9 cellular contexts compared by ENCODE assay signal in the genomic region with DNA sequence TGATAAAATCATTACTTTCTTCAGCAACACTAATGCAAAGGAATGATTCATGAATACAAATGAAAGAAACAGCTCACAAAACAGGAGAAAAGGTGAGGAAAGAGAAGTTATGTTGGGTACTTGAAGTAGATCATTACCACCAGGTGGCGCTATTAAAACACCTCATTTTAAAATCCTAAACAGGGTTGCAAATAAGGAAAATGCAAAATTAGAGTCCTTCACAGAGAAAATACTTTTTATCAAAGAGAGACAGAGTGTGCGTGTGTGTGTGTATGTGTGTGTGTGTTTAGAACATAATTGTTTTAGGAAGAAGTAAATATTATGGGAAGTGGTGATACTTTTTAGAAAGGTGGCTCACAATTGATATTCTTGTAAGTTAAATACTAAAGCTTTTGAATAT. TPM values are rescaled to one million over a fixed set of nuclear protein-coding genes. Genes with fewer than 3 reads are reported as not detected.
DNase-seq lines count a peak whose midpoint lies in the region; ATAC-seq and TF ChIP-seq lines count a peak whose summit lies in the region.
"Had no signal": no experiment of that assay in that cellular context is flagged by ENCODE, and none has a peak within 500 bp of the region (broad histone marks: within the 10 kb centered on the region; RNA-seq: fewer than 3 reads in every experiment).

No MANE protein-coding gene starts in this region.

- TF ChIP-seq POLR2A in HCT116 (IDR thresholded peaks at IDR 0.05; ENCODE audit: borderline replicate concordance, extremely low read depth, insufficient read depth, insufficient read length) (no peak), breast epithelium (IDR thresholded peaks at IDR 0.05) (no peak)

- H3K27ac ChIP-seq in CD4-positive, alpha-beta memory T cell (ENCODE audit: low read depth, low read length) = no peak overlapping the region
- H3K27ac ChIP-seq in HCT116 (ENCODE audit: low read depth, low read length) (no peak overlapping the region), breast epithelium (peak overlapping the region; percentile 50 to 63)

- no peaks in the 10 kb centered on the region for H3K36me3 Mint-ChIP-seq in CD4-positive, alpha-beta memory T cell
- H3K36me3 Mint-ChIP-seq in immature natural killer cell = no peaks in the 10 kb centered on the region

- no TSS peak for BruUV-seq in HCT116 (replicated peaks; lab: Mats Ljungman, UMichigan)

- H3K9me3 Mint-ChIP-seq in CD4-positive, alpha-beta memory T cell = peaks cover 0 to 3% (median 0%) of the 10 kb centered on the region in 8 donors
- H3K9me3 Mint-ChIP-seq in immature natural killer cell = no peaks in the 10 kb centered on the region
- H3K9me3 Mint-ChIP-seq: IgD-negative memory B cell had no signal

- 0 out of 2 replicates have a peak, but pooled peaks have one; percentile 42 for ATAC-seq in HCT116
- ATAC-seq in GM21529 (IDR thresholded peaks at IDR 0.05; ENCODE audit: unreplicated experiment) = no peak
- ATAC-seq in GM21619 (IDR thresholded peaks at IDR 0.05; ENCODE audit: unreplicated experiment) = no peak

- H3K27ac Mint-ChIP-seq in CD4-positive, alpha-beta memory T cell = no peak overlapping the region
- no peak overlapping the region for H3K27ac Mint-ChIP-seq in immature natural killer cell
- H3K27ac Mint-ChIP-seq: IgD-negative memory B cell had no signal

- no peaks in the 10 kb centered on the region for H4K20me1 ChIP-seq in HCT116 (ENCODE audit: insufficient read depth)

- TF ChIP-seq CTCF in HCT116 (IDR thresholded peaks at IDR 0.05 in 2 of 3, conservative IDR thresholded peaks at IDR 0.05 in 1 of 3; ENCODE audit: borderline replicate concordance in 1 of 3, insufficient read depth in 1 of 3, low read depth in 2 of 3, low read length in 2 of 3) (peak; percentile 53 to 77 (median 60)), breast epithelium (IDR thresholded peaks at IDR 0.05) (peak; percentile 78 to 94 (median 90))

- H3K4me3 ChIP-seq in CD4-positive, alpha-beta memory T cell (ENCODE audit: low read length in 2 of 2) = no peak overlapping the region
- no peak overlapping the region for H3K4me3 ChIP-seq in HCT116 (replicated peaks in 1 of 2; ENCODE audit: low read depth in 1 of 2, low read length in 2 of 2)
- H3K4me3 ChIP-seq in breast epithelium = no peak overlapping the region

- no peaks in the 10 kb centered on the region for H3K9me3 ChIP-seq in CD4-positive, alpha-beta memory T cell (ENCODE audit: control insufficient read depth in 1 of 2, low read length in 2 of 2)
- H3K9me3 ChIP-seq in HCT116 (ENCODE audit: control insufficient read depth in 1 of 2, insufficient read depth in 1 of 2, low read depth in 1 of 2, low read length in 2 of 2) = no peaks in the 10 kb centered on the region
- no peaks in the 10 kb centered on the region for H3K9me3 ChIP-seq in breast epithelium

- H3K9me2 ChIP-seq in HCT116 (ENCODE audit: insufficient read depth) = no peaks in the 10 kb centered on the region

- peak; percentile 78 for TF ChIP-seq RAD21 in HCT116 (IDR thresholded peaks at IDR 0.05; ENCODE audit: low read depth)

- no peak overlapping the region for H3K4me2 ChIP-seq in HCT116 (ENCODE audit: low read length)

- H3K27me3 Mint-ChIP-seq in CD4-positive, alpha-beta memory T cell = peaks cover 0 to 1% of the 10 kb centered on the region in 2 donors
- peaks cover 0 to 4% (median 2%) of the 10 kb centered on the region in 3 donors for H3K27me3 Mint-ChIP-seq in immature natural killer cell (ENCODE audit: low read depth in 3 of 3)
- H3K27me3 Mint-ChIP-seq: IgD-negative memory B cell had no signal

- H2AFZ ChIP-seq in HCT116 (ENCODE audit: low read depth, low read length, poor library complexity, severe bottlenecking) = no peak overlapping the region

- no peaks in the 10 kb centered on the region for H3K79me2 ChIP-seq in HCT116 (ENCODE audit: insufficient read depth, low read length)

- peak in 4 of 5 donors; percentile 60 to 67 (median 64) for DNase-seq in CD4-positive, alpha-beta memory T cell
- DNase-seq in HCT116 (ENCODE audit: low read depth, low spot score) (peak; percentile 53), NCI-H748 (lab: John Stamatoyannopoulos, UW; ENCODE audit: unreplicated experiment) (peak; percentile 83), breast epithelium (ENCODE audit: low spot score in 2 of 2) (no peak), immature natural killer cell (peak; percentile 55 to 66 (median 64)), stromal cell of bone marrow (ENCODE audit: low read depth) (peak; percentile 55)

- H3K4me1 ChIP-seq in CD4-positive, alpha-beta memory T cell (ENCODE audit: insufficient read depth, low read length) = peaks cover 18% of the 10 kb centered on the region
- H3K4me1 ChIP-seq in HCT116 (ENCODE audit: control insufficient read depth in 1 of 2, insufficient read depth in 2 of 2, low read length in 2 of 2) (no peaks in the 10 kb centered on the region), breast epithelium (peaks cover 0 to 7% of the 10 kb centered on the region in 2 donors)

- H3K36me3 ChIP-seq in CD4-positive, alpha-beta memory T cell (ENCODE audit: insufficient read depth, low read length) = no peaks in the 10 kb centered on the region
- no peaks in the 10 kb centered on the region for H3K36me3 ChIP-seq in HCT116 (ENCODE audit: control insufficient read depth in 1 of 2, insufficient read depth in 2 of 2, low read length in 2 of 2)
- no peaks in the 10 kb centered on the region for H3K36me3 ChIP-seq in breast epithelium

- no peak overlapping the region for H3K9ac ChIP-seq in HCT116 (ENCODE audit: low read length)

- POLR2A ChIA-PET in CD4-positive, alpha-beta memory T cell (lab: Charles Lee; ENCODE audit: partially characterized antibody) = interaction anchor here (0.7 to 1.9 kb wide), 7 partner anchors 28 to 1188 kb away, joined by 3 to 7 read pairs (median 3); partner anchors contain the start of gene PIK3R1
- POLR2A ChIA-PET in HCT116 (lab: Charles Lee) = interaction anchor here (0.9 kb wide), 1 partner anchor 1007 kb away, joined by 3 read pairs; no protein-coding TSS in a partner anchor

- no peak overlapping the region for H3K4me3 Mint-ChIP-seq in CD4-positive, alpha-beta memory T cell
- no peak overlapping the region for H3K4me3 Mint-ChIP-seq in immature natural killer cell
- H3K4me3 Mint-ChIP-seq: IgD-negative memory B cell had no signal

- RAD21 ChIA-PET in HCT116 (lab: Charles Lee; ENCODE audit: low non-redundant PET in 1 of 2, low total read pairs in 2 of 2, uncharacterized antibody in 2 of 2, unreplicated experiment in 2 of 2) = interaction anchor here (1.0 to 2.2 kb wide), 3 partner anchors 1007 to 1026 kb away, joined by 4 to 12 read pairs (median 7); no protein-coding TSS in a partner anchor

- intact Hi-C loops in CD4-positive, alpha-beta memory T cell (cut with micrococcal nuclease) = loop anchor here (1.0 to 10.0 kb wide), 8 partner anchors 149 to 1761 kb away; no protein-coding TSS in a partner anchor
- intact Hi-C loops in HCT116 (cut with micrococcal nuclease) = loop anchor here (1.0 to 10.0 kb wide), 4 partner anchors 249 to 1219 kb away; no protein-coding TSS in a partner anchor
- intact Hi-C loops in breast epithelium (cut with DNase I; ENCODE audit: low total_unique reads) = loop anchor here (10.0 kb wide), 1 partner anchor 1009 kb away; no protein-coding TSS in a partner anchor

- H3K4me1 Mint-ChIP-seq in CD4-positive, alpha-beta memory T cell = peaks cover 8 to 20% (median 11%) of the 10 kb centered on the region in 4 donors
- peaks cover 0 to 10% of the 10 kb centered on the region in 2 donors for H3K4me1 Mint-ChIP-seq in immature natural killer cell

- CTCF ChIA-PET in CD4-positive, alpha-beta memory T cell (lab: Charles Lee; ENCODE audit: partially characterized antibody) = interaction anchor here (0.6 to 6.4 kb wide), 47 partner anchors 9 to 1761 kb away, joined by 3 to 84 read pairs (median 4); no protein-coding TSS in a partner anchor
- CTCF ChIA-PET in HCT116 (lab: Charles Lee) = interaction anchor here (1.0 to 3.7 kb wide), 10 partner anchors 9 to 1026 kb away, joined by 3 to 47 read pairs (median 7); no protein-coding TSS in a partner anchor

- H3K27me3 ChIP-seq in CD4-positive, alpha-beta memory T cell (ENCODE audit: insufficient read depth, low read length) = no peaks in the 10 kb centered on the region
- H3K27me3 ChIP-seq in HCT116 (ENCODE audit: insufficient read depth, low read length) (no peaks in the 10 kb centered on the region), breast epithelium (no peaks in the 10 kb centered on the region)

TF ChIP-seq in HCT116, 20 proteins besides CTCF, POLR2A, EP300 and RAD21:
- TF ChIP-seq ZNF274 (IDR thresholded peaks at IDR 0.05; ENCODE audit: low read depth, low read length) (no peak), EZH2 (IDR thresholded peaks at IDR 0.05) (no peak), CBX3 (IDR thresholded peaks at IDR 0.05; ENCODE audit: low read depth) (no peak), JUND (IDR thresholded peaks at IDR 0.05) (no peak)

RNA-seq across cellular contexts. Expression of gene CD180, which starts 49.5 kb away (rescaled TPM):
- under 1 TPM; 0.50 to 0.52 TPM for total RNA-seq in CD4-positive, alpha-beta memory T cell
- under 1 TPM in 1 of 2 donors, not detected in 1; 0.25 TPM for polyA plus RNA-seq in CD4-positive, alpha-beta memory T cell
- total RNA-seq in HCT116 (2021; ENCODE audit: unreplicated experiment) (not detected), breast epithelium (1 to 10 TPM in 2 of 3 donors, under 1 TPM in 1; 0.98 to 4.6 (median 2.8) TPM)
- polyA plus RNA-seq in HCT116 (2012) = not detected in 2 replicates
- polyA plus RNA-seq in immature natural killer cell = 1 to 10 TPM in 1 of 3 donors, under 1 TPM in 2; 0.52 to 1.7 (median 0.63) TPM

Comparison
In these comparisons a context has a peak if more than half of its experiments do, and no peak if none do; other contexts are left out.
1. DNase-seq: peak in CD4-positive, alpha-beta memory T cell (4 of 5), HCT116 (single experiment), NCI-H748 (single experiment), immature natural killer cell (3 of 3) and stromal cell of bone marrow (single experiment); none in breast epithelium (0 of 2).
2. H3K27ac ChIP-seq: peak in breast epithelium (2 of 2); none in CD4-positive, alpha-beta memory T cell (single experiment) and HCT116 (single experiment).